Comparison of ENCODE assay signal across 1 cellular context in genomic region chr19:48168689-48169088, GRCh38.
TF ChIP-seq lines count a peak whose summit lies in the region.

No MANE protein-coding gene starts in this region.

TF ChIP-seq in HepG2, 621 proteins besides CTCF, POLR2A, EP300 and RAD21:
- TF ChIP-seq ZNF138 (CRISPR knock-in tag; IDR thresholded peaks at IDR 0.05; ENCODE audit: low read depth) (no peak), MAFK (conservative IDR thresholded peaks at IDR 0.05 in 1 of 2, IDR thresholded peaks at IDR 0.05 in 1 of 2; ENCODE audit: low read length in 2 of 2) (peak; percentile 79 to 83), MAFF (IDR thresholded peaks at IDR 0.05; ENCODE audit: low read depth, low read length) (peak; percentile 73; the same call in 1 of the 2 replicates), KDM4B (CRISPR knock-in tag; IDR thresholded peaks at IDR 0.05) (no peak)
TF ChIP-seq in HepG2: peak in this region for 2.
